Comparison of ENCODE assay signal across 12 cellular contexts in genomic region chr1:41672173-41672572, GRCh38.
A peak's percentile ranks its signal among the peaks of the same experiment; 100 is the strongest.
DNase-seq lines count a peak whose midpoint lies in the region; ATAC-seq and TF ChIP-seq lines count a peak whose summit lies in the region.
"Had no signal": no experiment of that assay in that cellular context is flagged by ENCODE, and none has a peak within 500 bp of the region (broad histone marks: within the 10 kb centered on the region; RNA-seq: fewer than 3 reads in every experiment).

No MANE protein-coding gene starts in this region.

- CTCF ChIA-PET in Panc1 (lab: Charles Lee), result interaction anchor here (0.7 kb wide), 1 partner anchor 466 kb away, joined by 3 read pairs; no protein-coding TSS in a partner anchor

- H3K27me3 ChIP-seq in Panc1 (ENCODE audit: control insufficient read depth, insufficient read depth, low read length) (no peaks in the 10 kb centered on the region), colonic mucosa (no peaks in the 10 kb centered on the region)
- H3K27me3 ChIP-seq: esophagus squamous epithelium, pancreas had no signal

- no peak overlapping the region for H3K9ac ChIP-seq in colonic mucosa (ENCODE audit: low read depth in 2 of 2, low read length in 2 of 2)

- TF ChIP-seq CTCF in Panc1 (IDR thresholded peaks at IDR 0.05) (no peak), choroid plexus epithelial cell (conservative IDR thresholded peaks at IDR 0.05; ENCODE audit: low read depth, low read length) (no peak), colonic mucosa (IDR thresholded peaks at IDR 0.05) (no peak)

- H3K27ac ChIP-seq in Panc1 (ENCODE audit: low read length) (peak overlapping the region; percentile 39; the same call in 1 of the 2 replicates), colonic mucosa (no peak overlapping the region)
- H3K27ac ChIP-seq: pancreas had no signal

- peak; percentile 74 for ATAC-seq in Panc1
- no peak for ATAC-seq in HG03521 (IDR thresholded peaks at IDR 0.05; ENCODE audit: unreplicated experiment)
- ATAC-seq in HG02885 (IDR thresholded peaks at IDR 0.05; ENCODE audit: poor library complexity, unreplicated experiment), result no peak

- H3K36me3 ChIP-seq in Panc1 (ENCODE audit: control insufficient read depth, insufficient read depth, low read length), result no peaks in the 10 kb centered on the region
- H3K36me3 ChIP-seq in colonic mucosa, result no peaks in the 10 kb centered on the region
- H3K36me3 ChIP-seq: esophagus squamous epithelium, pancreas had no signal

- in situ Hi-C loops in Panc1 (cut with HindIII; ENCODE audit: low pct_unique_long_range_greater_than_20kb, low sequenced_read_pairs), result no loop called here

- H3K4me3 ChIP-seq in Panc1 (ENCODE audit: low read depth in 2 of 2, low read length in 2 of 2), result no peak overlapping the region
- no peak overlapping the region for H3K4me3 ChIP-seq in choroid plexus epithelial cell (ENCODE audit: low read depth, low read length)
- H3K4me3 ChIP-seq in colonic mucosa, result no peak overlapping the region
- H3K4me3 ChIP-seq: esophagus squamous epithelium, pancreas had no signal

- H3K4me1 ChIP-seq in Panc1 (ENCODE audit: control insufficient read depth, insufficient read depth, low read length) (peaks cover 9% of the 10 kb centered on the region), colonic mucosa (no peaks in the 10 kb centered on the region)

- DNase-seq in EH (ENCODE audit: low read depth), result peak; percentile 92
- DNase-seq in Panc1 (ENCODE audit: low read depth, low spot score), result no peak
- DNase-seq in choroid plexus epithelial cell (ENCODE audit: low read depth), result peak; percentile 77
- peak; percentile 66 for DNase-seq in non-pigmented ciliary epithelial cell (ENCODE audit: low read depth)
- DNase-seq in NCI-H187 (lab: John Stamatoyannopoulos, UW), result no peak
- DNase-seq in colonic mucosa, result no peak
- DNase-seq: activated CD4-positive, CD25-positive, alpha-beta regulatory T cell treated with anti-CD3 and anti-CD28 coated beads, Interleukin-2, amount 50 U/mL, for 72 hours; esophagus squamous epithelium; NCI-H1048; pancreas had no signal

- POLR2A ChIA-PET in Panc1 (lab: Charles Lee), result no interaction called here

- BruUV-seq in Panc1 (replicated peaks; lab: Mats Ljungman, UMichigan), result no TSS peak

- H3K9me3 ChIP-seq in Panc1 (ENCODE audit: control insufficient read depth, insufficient read depth, low read depth, low read length) (no peaks in the 10 kb centered on the region), colonic mucosa (no peaks in the 10 kb centered on the region)
- H3K9me3 ChIP-seq: esophagus squamous epithelium, pancreas had no signal

- intact Hi-C loops in Panc1 (cut with micrococcal nuclease; ENCODE audit: unreplicated experiment), result no loop called here
- intact Hi-C loops in colonic mucosa (cut with DNase I), result no loop called here

Comparison
In these comparisons a context has a peak if more than half of its experiments do, and no peak if none do; other contexts are left out.
1. DNase-seq: peak in EH (single experiment), choroid plexus epithelial cell (single experiment) and non-pigmented ciliary epithelial cell (single experiment); none in Panc1 (single experiment), NCI-H187 (0 of 2) and colonic mucosa (single experiment).